In the genomic region with DNA sequence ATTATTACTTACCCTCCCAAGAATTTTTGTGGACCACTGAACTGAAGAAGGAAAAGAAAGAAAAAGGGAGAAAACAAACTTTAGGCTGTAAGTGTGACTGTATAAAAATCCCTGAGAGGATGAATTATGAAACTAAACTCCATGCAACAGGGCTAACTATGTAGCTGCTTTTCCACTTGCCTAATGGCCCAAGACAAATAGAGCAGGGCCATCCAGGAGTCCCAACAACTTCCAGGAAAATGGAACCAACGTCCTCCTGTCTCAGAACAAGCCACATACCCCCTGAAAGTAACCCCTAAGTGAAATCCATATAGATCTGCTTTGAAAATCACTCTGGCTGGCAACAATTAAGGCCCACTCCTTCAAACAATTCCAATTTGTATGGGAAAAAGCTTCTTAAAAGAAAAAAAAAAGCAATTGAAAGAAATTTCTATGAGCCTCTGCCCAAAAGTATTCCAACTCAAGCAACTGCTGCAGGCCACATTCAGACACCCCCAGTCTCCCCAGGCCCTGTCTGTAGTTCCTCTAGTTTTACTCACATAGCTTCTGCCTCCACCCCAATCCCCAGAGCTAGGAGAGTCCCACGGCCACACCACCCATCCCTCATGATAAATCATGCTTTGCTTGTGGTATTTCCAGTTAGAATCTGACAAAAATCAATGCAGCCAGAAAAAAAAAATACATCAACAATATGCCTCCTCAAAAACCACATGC, we compare ENCODE assay signal across 12 cellular contexts. TPM values are rescaled to one million over a fixed set of nuclear protein-coding genes. Genes with fewer than 3 reads are reported as not detected.
DNase-seq lines count a peak whose midpoint lies in the region; TF ChIP-seq lines count a peak whose summit lies in the region.
"Had no signal": no experiment of that assay in that cellular context is flagged by ENCODE, and none has a peak within 500 bp of the region (broad histone marks: within the 10 kb centered on the region; RNA-seq: fewer than 3 reads in every experiment).

No MANE protein-coding gene starts in this region.

- H3K27ac ChIP-seq in Karpas-422 (ENCODE audit: low read length): peak overlapping the region; percentile 98
- H3K27ac ChIP-seq in fibroblast of lung (ENCODE audit: insufficient read depth, low read length): no peak overlapping the region
- H3K27ac ChIP-seq in muscle layer of duodenum (ENCODE audit: low read length): peak overlapping the region; percentile 0
- peak overlapping the region; percentile 27 to 55 (median 38) for H3K27ac ChIP-seq in transverse colon
- H3K27ac ChIP-seq: thyroid gland had no signal

- H3K27me3 ChIP-seq in Karpas-422 (ENCODE audit: low read length) (no peaks in the 10 kb centered on the region), fibroblast of lung (ENCODE audit: control insufficient read depth, insufficient read depth, low read length) (no peaks in the 10 kb centered on the region), muscle layer of duodenum (ENCODE audit: low read depth, low read length) (no peaks in the 10 kb centered on the region), transverse colon (no peaks in the 10 kb centered on the region)
- H3K27me3 ChIP-seq: thyroid gland had no signal

- peaks cover 77% of the 10 kb centered on the region for H3K4me1 ChIP-seq in Karpas-422 (ENCODE audit: low read length)
- peaks cover 20% of the 10 kb centered on the region for H3K4me1 ChIP-seq in fibroblast of lung (ENCODE audit: control insufficient read depth, extremely low read depth, insufficient read depth, low read length)
- peaks cover 19 to 52% of the 10 kb centered on the region in 2 donors for H3K4me1 ChIP-seq in muscle layer of duodenum (ENCODE audit: control insufficient read depth in 1 of 2, insufficient read depth in 2 of 2, low read length in 2 of 2)
- peaks cover 6 to 44% (median 15%) of the 10 kb centered on the region in 4 donors for H3K4me1 ChIP-seq in transverse colon

- intact Hi-C loops in transverse colon (cut with DNase I; ENCODE audit: low total_unique reads): no loop called here

- H3K9me2 ChIP-seq in Karpas-422 (replicated peaks; ENCODE audit: insufficient read depth, low read length): no peaks in the 10 kb centered on the region

- no peak for TF ChIP-seq POLR2A in transverse colon (IDR thresholded peaks at IDR 0.05)

- peak overlapping the region; percentile 84 for H3K4me2 ChIP-seq in Karpas-422 (ENCODE audit: low read depth, low read length, poor library complexity, severe bottlenecking)
- H3K4me2 ChIP-seq in fibroblast of lung (ENCODE audit: extremely low read depth, insufficient read depth, low read length): peak overlapping the region; percentile 26

- H3K36me3 ChIP-seq in Karpas-422 (ENCODE audit: insufficient read depth, low read length) (no peaks in the 10 kb centered on the region), fibroblast of lung (ENCODE audit: control insufficient read depth, insufficient read depth, low read length) (no peaks in the 10 kb centered on the region), muscle layer of duodenum (ENCODE audit: control insufficient read depth in 1 of 2, insufficient read depth in 2 of 2, low read length in 2 of 2) (no peaks in the 10 kb centered on the region), transverse colon (no peaks in the 10 kb centered on the region)
- H3K36me3 ChIP-seq: thyroid gland had no signal

- no peak for TF ChIP-seq EP300 in transverse colon (IDR thresholded peaks at IDR 0.05; ENCODE audit: low read depth)

- in situ Hi-C loops in transverse colon (cut with MboI; ENCODE audit: low pct_ligation_motif_present in 1 of 4, low pct_unique_long_range_greater_than_20kb in 1 of 4, low sequenced_read_pairs in 3 of 4): no loop called here

- H3K9me3 ChIP-seq in Karpas-422 (ENCODE audit: low read length) (no peaks in the 10 kb centered on the region), fibroblast of lung (ENCODE audit: control insufficient read depth, insufficient read depth, low read depth, low read length) (no peaks in the 10 kb centered on the region), muscle layer of duodenum (ENCODE audit: control insufficient read depth in 1 of 2, low read length in 2 of 2) (no peaks in the 10 kb centered on the region), transverse colon (no peaks in the 10 kb centered on the region)
- H3K9me3 ChIP-seq: thyroid gland had no signal

- no peak for TF ChIP-seq CTCF in fibroblast of lung (conservative IDR thresholded peaks at IDR 0.05 in 1 of 2, IDR thresholded peaks at IDR 0.05 in 1 of 2; ENCODE audit: low read depth in 1 of 2, low read length in 2 of 2)
- no peak for TF ChIP-seq CTCF in transverse colon (IDR thresholded peaks at IDR 0.05)

- peak overlapping the region; percentile 37 for H3K4me3 ChIP-seq in Karpas-422 (ENCODE audit: low read length)
- H3K4me3 ChIP-seq in fibroblast of lung (replicated peaks in 1 of 4; ENCODE audit: control extremely low read depth in 1 of 4, insufficient read depth in 1 of 4, low read depth in 3 of 4, low read length in 4 of 4): peak overlapping the region in 1 of 4 experiments; percentile 27
- no peak overlapping the region for H3K4me3 ChIP-seq in muscle layer of duodenum (ENCODE audit: low read depth in 1 of 2, low read length in 2 of 2)
- no peak overlapping the region for H3K4me3 ChIP-seq in transverse colon
- H3K4me3 ChIP-seq: thyroid gland had no signal

- 36 to 40% methylated on average over 2 of the region's 2 CpGs for WGBS in transverse colon (ENCODE audit: low coverage in 1 of 2), 2 donors

- H4K20me1 ChIP-seq in Karpas-422 (ENCODE audit: insufficient read depth, low read depth, low read length) (no peaks in the 10 kb centered on the region), fibroblast of lung (ENCODE audit: control insufficient read depth, extremely low read depth, insufficient read depth, low read length) (no peaks in the 10 kb centered on the region)

- H3K79me2 ChIP-seq in Karpas-422 (ENCODE audit: low read length) (peaks cover 32% of the 10 kb centered on the region), fibroblast of lung (ENCODE audit: control insufficient read depth, insufficient read depth, low read length) (peaks cover 72% of the 10 kb centered on the region)

- peak overlapping the region; percentile 3; the same call in 1 of the 2 replicates for H2AFZ ChIP-seq in Karpas-422 (ENCODE audit: low read length)
- no peak overlapping the region for H2AFZ ChIP-seq in fibroblast of lung (ENCODE audit: low read length)

- DNase-seq in Karpas-422: peak; percentile 53
- DNase-seq in fibroblast of lung (ENCODE audit: low read depth in 2 of 2): peak in 1 of 2 donors; percentile 62
- DNase-seq in transverse colon: no peak
- no peak for DNase-seq in dermis blood vessel endothelial cell
- no peak for DNase-seq in NCI-H2029 treated with DMSO at 0.1 percent for 48 hours (lab: John Stamatoyannopoulos, UW)
- no peak for DNase-seq in GF-D8 (lab: John Stamatoyannopoulos, UW)
- DNase-seq: activated CD4-positive, alpha-beta T cell treated with anti-CD3 and anti-CD28 coated beads for 48 hours; MV-4-11; NCI-H2107; T1000; thyroid gland had no signal

- H3K9ac ChIP-seq in Karpas-422 (ENCODE audit: low read length): peak overlapping the region; percentile 57
- H3K9ac ChIP-seq in fibroblast of lung (ENCODE audit: insufficient read depth, low read length): no peak overlapping the region

RNA-seq across cellular contexts. Expression of gene RBFOX2, which starts 12.7 kb away (rescaled TPM):
- 24.2 TPM in 2 replicates for total RNA-seq in Karpas-422 (2014; rRNA removed; shearing (Covaris generic); ENCODE audit: low replicate concordance)
- total RNA-seq in fibroblast of lung: 127 and 173 TPM in 2 replicates
- 184 and 190 TPM in 2 replicates for polyA plus RNA-seq in fibroblast of lung
- polyA plus RNA-seq in fibroblast of lung (2012): 107 and 125 TPM in 2 replicates
- polyA minus RNA-seq in fibroblast of lung (ENCODE audit: low replicate concordance): 147 and 168 TPM in 2 replicates
- total RNA-seq in transverse colon: 10 to 100 TPM; 27.3 to 61.1 (median 43.1) TPM
- total RNA-seq in dermis blood vessel endothelial cell: 107 and 149 TPM in 2 replicates
